25 cellular contexts compared by ENCODE assay signal in the genomic region with DNA sequence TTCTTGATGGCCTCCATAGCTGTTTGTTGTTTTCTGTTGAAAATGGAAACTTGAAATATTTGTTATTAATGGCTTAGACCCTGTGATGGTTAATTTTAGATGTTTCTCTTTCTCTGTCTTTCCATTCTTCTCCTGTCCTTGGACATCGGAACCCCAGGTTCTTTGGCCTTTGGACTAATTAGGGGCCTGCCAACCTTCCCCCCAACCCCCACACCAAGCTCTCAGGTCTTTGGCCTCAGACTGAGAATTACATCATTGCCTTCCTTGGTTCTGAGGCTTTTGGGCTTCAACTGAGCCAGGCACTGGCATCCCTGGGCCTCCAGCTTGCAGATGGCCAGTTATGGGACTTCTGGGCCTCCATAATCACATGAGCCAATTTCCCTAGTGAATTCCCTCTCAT.
DNase-seq lines count a peak whose midpoint lies in the region; ATAC-seq and TF ChIP-seq lines count a peak whose summit lies in the region.
"Had no signal": no experiment of that assay in that cellular context is flagged by ENCODE, and none has a peak within 500 bp of the region (broad histone marks: within the 10 kb centered on the region; RNA-seq: fewer than 3 reads in every experiment).

No MANE protein-coding gene starts in this region.

- peak overlapping the region; percentile 26 for H3K27ac Mint-ChIP-seq in dendritic cell treated with granulocyte-macrophage colony-stimulating factor and Interleukin-4, amounts not matched to agents 40 ng/mL and 50 ng/mL, for 4 days
- H3K27ac Mint-ChIP-seq: CD4-positive, alpha-beta T cell had no signal

- intact Hi-C loops in dendritic cell treated with granulocyte-macrophage colony-stimulating factor and Interleukin-4, amounts not matched to agents 40 ng/mL and 50 ng/mL, for 4 days (cut with micrococcal nuclease): no loop called here
- intact Hi-C loops in mucosa of descending colon (cut with DNase I, micrococcal nuclease): no loop called here

- TF ChIP-seq CTCF in liver (IDR thresholded peaks at IDR 0.05; ENCODE audit: low read depth, low read length, missing input control) (no peak), mucosa of descending colon (IDR thresholded peaks at IDR 0.05) (no peak)

- H3K4me3 ChIP-seq in liver (ENCODE audit: low read depth in 1 of 3, low read length in 3 of 3): no peak overlapping the region
- no peak overlapping the region for H3K4me3 ChIP-seq in mucosa of descending colon
- H3K4me3 ChIP-seq: BLaER1 treated with 17β-estradiol and CSF1 and Interleukin-3, amounts not matched to agents 10 nM and 100 nM; K562 had no signal

- peak in 1 of 2 donors; percentile 44 for TF ChIP-seq RAD21 in liver (IDR thresholded peaks at IDR 0.05)

- no peaks in the 10 kb centered on the region for H3K9me3 Mint-ChIP-seq in dendritic cell treated with granulocyte-macrophage colony-stimulating factor and Interleukin-4, amounts not matched to agents 40 ng/mL and 50 ng/mL, for 4 days
- H3K9me3 Mint-ChIP-seq: CD4-positive, alpha-beta T cell had no signal

- H3K4me1 Mint-ChIP-seq in dendritic cell treated with granulocyte-macrophage colony-stimulating factor and Interleukin-4, amounts not matched to agents 40 ng/mL and 50 ng/mL, for 4 days (ENCODE audit: low read depth): peaks cover 41% of the 10 kb centered on the region

- no peaks in the 10 kb centered on the region for H3K36me3 ChIP-seq in liver (ENCODE audit: control insufficient read depth in 4 of 4, insufficient read depth in 3 of 4, low read depth in 1 of 4, low read length in 3 of 4)
- H3K36me3 ChIP-seq in mucosa of descending colon (ENCODE audit: low read depth): no peaks in the 10 kb centered on the region
- H3K36me3 ChIP-seq: BLaER1 treated with 17β-estradiol and CSF1 and Interleukin-3, amounts not matched to agents 10 nM and 100 nM had no signal

- H3K27ac ChIP-seq in liver (ENCODE audit: low read depth in 1 of 2, low read length in 2 of 2): no peak overlapping the region
- H3K27ac ChIP-seq: 22Rv1; BLaER1 treated with 17β-estradiol and CSF1 and Interleukin-3, amounts not matched to agents 10 nM and 100 nM had no signal

- H3K4me1 ChIP-seq in liver (ENCODE audit: control insufficient read depth in 4 of 4, insufficient read depth in 4 of 4, low read length in 3 of 4): peaks cover 0 to 13% (median under 1%) of the 10 kb centered on the region in 4 donors
- H3K4me1 ChIP-seq in mucosa of descending colon (ENCODE audit: low read depth): no peaks in the 10 kb centered on the region

- no peak overlapping the region for H3K4me3 Mint-ChIP-seq in dendritic cell treated with granulocyte-macrophage colony-stimulating factor and Interleukin-4, amounts not matched to agents 40 ng/mL and 50 ng/mL, for 4 days
- H3K4me3 Mint-ChIP-seq: CD4-positive, alpha-beta T cell had no signal

- ATAC-seq in mucosa of descending colon: no peak
- ATAC-seq: HCT116, K562, PC-3, SK-N-SH treated with all-trans-retinoic acid at 6 μM for 48 hours had no signal

- H3K9me3 ChIP-seq in liver (ENCODE audit: control insufficient read depth in 4 of 4, low read length in 3 of 4) (no peaks in the 10 kb centered on the region), mucosa of descending colon (no peaks in the 10 kb centered on the region)

- H3K36me3 Mint-ChIP-seq in dendritic cell treated with granulocyte-macrophage colony-stimulating factor and Interleukin-4, amounts not matched to agents 40 ng/mL and 50 ng/mL, for 4 days (ENCODE audit: low read depth): no peaks in the 10 kb centered on the region

- H3K27me3 ChIP-seq in liver (ENCODE audit: control insufficient read depth in 4 of 4, insufficient read depth in 4 of 4, low read length in 3 of 4): no peaks in the 10 kb centered on the region
- H3K27me3 ChIP-seq: BLaER1 treated with 17β-estradiol and CSF1 and Interleukin-3, amounts not matched to agents 10 nM and 100 nM had no signal

- no peaks in the 10 kb centered on the region for H3K27me3 Mint-ChIP-seq in dendritic cell treated with granulocyte-macrophage colony-stimulating factor and Interleukin-4, amounts not matched to agents 40 ng/mL and 50 ng/mL, for 4 days
- H3K27me3 Mint-ChIP-seq: CD4-positive, alpha-beta T cell had no signal

- 35% methylated on average over 1 of the region's 1 CpG for WGBS in liver

- DNase-seq in NCI-H82 (lab: John Stamatoyannopoulos, UW): peak; percentile 18
- DNase-seq in NCI-H82 treated with DMSO at 0.1 percent for 48 hours (lab: John Stamatoyannopoulos, UW; ENCODE audit: unreplicated experiment): no peak
- DNase-seq in activated T-cell treated with anti-CD3 and anti-CD28 coated beads, Interleukin-2, amount 50 U/mL, for 48 hours: no peak
- no peak for DNase-seq in hypothalamus (lab: John Stamatoyannopoulos, UW)
- DNase-seq in A172 (ENCODE audit: low spot score): no peak
- no peak for DNase-seq in mucosa of descending colon
- DNase-seq: CD4-positive, alpha-beta T cell; COR-L47; DMS53; Kasumi-1; NCI-H1092 treated with DMSO at 0.1 percent for 48 hours; NCI-H1436; NCI-H187; NCI-H2081 treated with DMSO at 0.1 percent for 48 hours; NCI-H2171; NCI-H226; NCI-H510A treated with DMSO at 0.1 percent for 48 hours; PC-3 had no signal

- H3K9ac ChIP-seq in liver (ENCODE audit: low read depth in 1 of 2, low read length in 2 of 2): no peak overlapping the region
- H3K9ac ChIP-seq: BLaER1 treated with 17β-estradiol and CSF1 and Interleukin-3, amounts not matched to agents 10 nM and 100 nM had no signal

TF ChIP-seq in liver, 16 proteins besides CTCF, POLR2A, EP300 and RAD21:
- peak; percentile 63 to 91 for TF ChIP-seq HNF4A (conservative IDR thresholded peaks at IDR 0.05)
- no peak for TF ChIP-seq GABPA (IDR thresholded peaks at IDR 0.05 in 1 of 2, conservative IDR thresholded peaks at IDR 0.05 in 1 of 2)
- TF ChIP-seq JUND (IDR thresholded peaks at IDR 0.05): peak in 1 of 2 donors; percentile 50
- no peak for TF ChIP-seq FOXA1 (IDR thresholded peaks at IDR 0.05)
- TF ChIP-seq TAF1 (conservative IDR thresholded peaks at IDR 0.05): no peak
- TF ChIP-seq, protein P1, sequence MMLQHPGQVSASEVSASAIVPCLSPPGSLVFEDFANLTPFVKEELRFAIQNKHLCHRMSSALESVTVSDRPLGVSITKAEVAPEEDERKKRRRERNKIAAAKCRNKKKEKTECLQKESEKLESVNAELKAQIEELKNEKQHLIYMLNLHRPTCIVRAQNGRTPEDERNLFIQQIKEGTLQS (IDR thresholded peaks at IDR 0.05): peak; percentile 35
- peak; percentile 63 for TF ChIP-seq SP1 (IDR thresholded peaks at IDR 0.05)
- TF ChIP-seq RXRA (IDR thresholded peaks at IDR 0.05): peak; percentile 48 to 81
- TF ChIP-seq YY1 (IDR thresholded peaks at IDR 0.05): no peak
- no peak for TF ChIP-seq NR2F2 (IDR thresholded peaks at IDR 0.05)
- TF ChIP-seq, protein P2, sequence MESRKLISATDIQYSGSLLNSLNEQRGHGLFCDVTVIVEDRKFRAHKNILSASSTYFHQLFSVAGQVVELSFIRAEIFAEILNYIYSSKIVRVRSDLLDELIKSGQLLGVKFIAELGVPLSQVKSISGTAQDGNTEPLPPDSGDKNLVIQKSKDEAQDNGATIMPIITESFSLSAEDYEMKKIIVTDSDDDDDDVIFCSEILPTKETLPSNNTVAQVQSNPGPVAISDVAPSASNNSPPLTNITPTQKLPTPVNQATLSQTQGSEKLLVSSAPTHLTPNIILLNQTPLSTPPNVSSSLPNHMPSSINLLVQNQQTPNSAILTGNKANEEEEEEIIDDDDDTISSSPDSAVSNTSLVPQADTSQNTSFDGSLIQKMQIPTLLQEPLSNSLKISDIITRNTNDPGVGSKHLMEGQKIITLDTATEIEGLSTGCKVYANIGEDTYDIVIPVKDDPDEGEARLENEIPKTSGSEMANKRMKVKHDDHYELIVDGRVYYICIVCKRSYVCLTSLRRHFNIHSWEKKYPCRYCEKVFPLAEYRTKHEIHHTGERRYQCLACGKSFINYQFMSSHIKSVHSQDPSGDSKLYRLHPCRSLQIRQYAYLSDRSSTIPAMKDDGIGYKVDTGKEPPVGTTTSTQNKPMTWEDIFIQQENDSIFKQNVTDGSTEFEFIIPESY (IDR thresholded peaks at IDR 0.05): no peak
- peak; percentile 56 for TF ChIP-seq HNF4G (IDR thresholded peaks at IDR 0.05)
- TF ChIP-seq FOXA2 (IDR thresholded peaks at IDR 0.05): no peak
- no peak for TF ChIP-seq EGR1 (IDR thresholded peaks at IDR 0.05; ENCODE audit: low read depth in 2 of 2)
- TF ChIP-seq, protein P3, sequence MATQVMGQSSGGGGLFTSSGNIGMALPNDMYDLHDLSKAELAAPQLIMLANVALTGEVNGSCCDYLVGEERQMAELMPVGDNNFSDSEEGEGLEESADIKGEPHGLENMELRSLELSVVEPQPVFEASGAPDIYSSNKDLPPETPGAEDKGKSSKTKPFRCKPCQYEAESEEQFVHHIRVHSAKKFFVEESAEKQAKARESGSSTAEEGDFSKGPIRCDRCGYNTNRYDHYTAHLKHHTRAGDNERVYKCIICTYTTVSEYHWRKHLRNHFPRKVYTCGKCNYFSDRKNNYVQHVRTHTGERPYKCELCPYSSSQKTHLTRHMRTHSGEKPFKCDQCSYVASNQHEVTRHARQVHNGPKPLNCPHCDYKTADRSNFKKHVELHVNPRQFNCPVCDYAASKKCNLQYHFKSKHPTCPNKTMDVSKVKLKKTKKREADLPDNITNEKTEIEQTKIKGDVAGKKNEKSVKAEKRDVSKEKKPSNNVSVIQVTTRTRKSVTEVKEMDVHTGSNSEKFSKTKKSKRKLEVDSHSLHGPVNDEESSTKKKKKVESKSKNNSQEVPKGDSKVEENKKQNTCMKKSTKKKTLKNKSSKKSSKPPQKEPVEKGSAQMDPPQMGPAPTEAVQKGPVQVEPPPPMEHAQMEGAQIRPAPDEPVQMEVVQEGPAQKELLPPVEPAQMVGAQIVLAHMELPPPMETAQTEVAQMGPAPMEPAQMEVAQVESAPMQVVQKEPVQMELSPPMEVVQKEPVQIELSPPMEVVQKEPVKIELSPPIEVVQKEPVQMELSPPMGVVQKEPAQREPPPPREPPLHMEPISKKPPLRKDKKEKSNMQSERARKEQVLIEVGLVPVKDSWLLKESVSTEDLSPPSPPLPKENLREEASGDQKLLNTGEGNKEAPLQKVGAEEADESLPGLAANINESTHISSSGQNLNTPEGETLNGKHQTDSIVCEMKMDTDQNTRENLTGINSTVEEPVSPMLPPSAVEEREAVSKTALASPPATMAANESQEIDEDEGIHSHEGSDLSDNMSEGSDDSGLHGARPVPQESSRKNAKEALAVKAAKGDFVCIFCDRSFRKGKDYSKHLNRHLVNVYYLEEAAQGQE (IDR thresholded peaks at IDR 0.05): no peak
- TF ChIP-seq, protein P4, sequence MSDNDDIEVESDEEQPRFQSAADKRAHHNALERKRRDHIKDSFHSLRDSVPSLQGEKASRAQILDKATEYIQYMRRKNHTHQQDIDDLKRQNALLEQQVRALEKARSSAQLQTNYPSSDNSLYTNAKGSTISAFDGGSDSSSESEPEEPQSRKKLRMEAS (IDR thresholded peaks at IDR 0.05): no peak
TF ChIP-seq in liver: peak in this region for 6.
